Comparison of ENCODE assay signal across 11 cellular contexts in the genomic region with DNA sequence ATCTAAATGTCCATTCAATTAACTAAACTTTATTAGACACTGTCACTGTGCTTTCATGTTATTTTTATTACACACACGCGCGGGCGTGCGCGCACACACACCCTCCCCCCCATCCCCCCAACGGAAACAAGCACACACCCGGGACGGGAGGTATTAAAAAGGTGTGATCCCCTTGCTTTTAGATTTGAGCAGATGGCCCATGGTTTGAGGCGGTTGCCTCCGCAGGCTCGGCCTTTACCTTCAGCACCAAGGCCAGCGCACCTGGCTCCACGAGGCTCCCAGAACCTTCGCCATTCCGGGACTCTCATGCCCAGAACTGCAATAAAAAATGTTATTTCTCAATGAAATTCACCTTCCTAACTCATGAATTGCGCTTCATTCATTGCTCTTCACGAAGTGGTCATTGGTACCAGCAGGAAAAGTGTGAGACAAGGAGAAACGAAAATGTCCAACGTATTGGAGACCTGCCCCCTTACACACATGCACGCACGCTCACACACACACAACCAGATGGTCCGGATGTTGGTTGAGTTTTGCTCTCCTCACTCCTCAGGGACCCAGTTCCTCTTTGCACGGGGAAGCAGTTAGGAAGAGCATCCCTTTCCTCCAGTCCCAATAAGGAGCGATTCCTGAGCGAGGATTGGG. TPM values are rescaled to one million over a fixed set of nuclear protein-coding genes. Genes with fewer than 3 reads are reported as not detected.
DNase-seq lines count a peak whose midpoint lies in the region; ATAC-seq, FAIRE-seq and TF ChIP-seq lines count a peak whose summit lies in the region.
"Had no signal": no experiment of that assay in that cellular context is flagged by ENCODE, and none has a peak within 500 bp of the region (broad histone marks: within the 10 kb centered on the region; RNA-seq: fewer than 3 reads in every experiment).

No MANE protein-coding gene starts in this region.

- H3K9ac ChIP-seq in keratinocyte (ENCODE audit: control insufficient read depth, extremely low read depth, insufficient read depth, low read length) = no peak overlapping the region
- H3K9ac ChIP-seq: BLaER1 treated with 17β-estradiol and CSF1 and Interleukin-3, amounts not matched to agents 10 nM and 100 nM had no signal

- no peaks in the 10 kb centered on the region for H3K9me1 ChIP-seq in keratinocyte (ENCODE audit: control insufficient read depth, extremely low read depth, insufficient read depth, low read length)

- no peaks in the 10 kb centered on the region for H3K9me3 ChIP-seq in body of pancreas
- H3K9me3 ChIP-seq in keratinocyte (ENCODE audit: control insufficient read depth, low read depth, low read length) = no peaks in the 10 kb centered on the region

- DNase-seq in ACHN (peak; percentile 41), HuH-7 (ENCODE audit: low spot score) (peak; percentile 77), body of pancreas (peak; percentile 56 to 74 (median 67)), keratinocyte (ENCODE audit: low read depth, low spot score) (no peak), HCEC 1CT (no peak)
- DNase-seq in stimulated activated naive CD8-positive, alpha-beta T cell treated with anti-CD3 and anti-CD28 coated beads, Interleukin-15, amount 100 ng/mL, for 72 hours = no peak
- DNase-seq: cerebellar nuclear complex, NCI-H2107 had no signal

- no peaks in the 10 kb centered on the region for H3K79me2 ChIP-seq in keratinocyte (ENCODE audit: control insufficient read depth, insufficient read depth, low read length)

- no peak overlapping the region for H3K27ac ChIP-seq in body of pancreas
- no peak overlapping the region for H3K27ac ChIP-seq in keratinocyte (ENCODE audit: control insufficient read depth, insufficient read depth, low read length)
- H3K27ac ChIP-seq: BLaER1 treated with 17β-estradiol and CSF1 and Interleukin-3, amounts not matched to agents 10 nM and 100 nM had no signal

- H3K9me3 Mint-ChIP-seq in activated T-helper 17 cell treated with anti-CD3 and anti-CD28 coated beads, Interleukin-2, amount 50 U/mL, for 72 hours = no peaks in the 10 kb centered on the region
- no peaks in the 10 kb centered on the region for H3K9me3 Mint-ChIP-seq in stimulated activated naive CD8-positive, alpha-beta T cell treated with anti-CD3 and anti-CD28 coated beads, Interleukin-15, amount 100 ng/mL, for 72 hours

- intact Hi-C loops in body of pancreas (cut with DNase I) = no loop called here

- peak; percentile 9 for FAIRE-seq in keratinocyte (lab: Jason Lieb, UNC)

- peaks cover 52% of the 10 kb centered on the region for H3K27me3 Mint-ChIP-seq in activated T-helper 17 cell treated with anti-CD3 and anti-CD28 coated beads, Interleukin-2, amount 50 U/mL, for 72 hours
- H3K27me3 Mint-ChIP-seq in stimulated activated naive CD8-positive, alpha-beta T cell treated with anti-CD3 and anti-CD28 coated beads, Interleukin-15, amount 100 ng/mL, for 72 hours = peaks cover 94% of the 10 kb centered on the region

- ATAC-seq in body of pancreas (no peak), GM21526 (IDR thresholded peaks at IDR 0.05; ENCODE audit: low FRiP score, unreplicated experiment) (no peak)
- no peak for ATAC-seq in activated T-helper 17 cell treated with anti-CD3 and anti-CD28 coated beads, Interleukin-2, amount 50 U/mL, for 72 hours (replicated peaks)
- ATAC-seq in stimulated activated naive CD8-positive, alpha-beta T cell treated with anti-CD3 and anti-CD28 coated beads, Interleukin-15, amount 100 ng/mL, for 72 hours = no peak

- 23 to 25% methylated on average over 25 to 26 of the region's 26 CpGs for WGBS in body of pancreas, 2 donors

- no peaks in the 10 kb centered on the region for H4K20me1 ChIP-seq in keratinocyte (ENCODE audit: control insufficient read depth, extremely low read depth, insufficient read depth, low read length)
- H4K20me1 ChIP-seq: BLaER1 treated with 17β-estradiol and CSF1 and Interleukin-3, amounts not matched to agents 10 nM and 100 nM had no signal

- H3K36me3 Mint-ChIP-seq in activated T-helper 17 cell treated with anti-CD3 and anti-CD28 coated beads, Interleukin-2, amount 50 U/mL, for 72 hours (ENCODE audit: low read depth) = no peaks in the 10 kb centered on the region

- H3K4me1 Mint-ChIP-seq in activated T-helper 17 cell treated with anti-CD3 and anti-CD28 coated beads, Interleukin-2, amount 50 U/mL, for 72 hours = no peaks in the 10 kb centered on the region
- peaks cover 12% of the 10 kb centered on the region for H3K4me1 Mint-ChIP-seq in stimulated activated naive CD8-positive, alpha-beta T cell treated with anti-CD3 and anti-CD28 coated beads, Interleukin-15, amount 100 ng/mL, for 72 hours

- TF ChIP-seq CTCF in body of pancreas (IDR thresholded peaks at IDR 0.05) = no peak
- no peak for TF ChIP-seq CTCF in keratinocyte (optimal IDR thresholded peaks at IDR 0.05 in 1 of 3, IDR thresholded peaks at IDR 0.05 in 1 of 3, conservative IDR thresholded peaks at IDR 0.05 in 1 of 3; ENCODE audit: extremely low read depth in 1 of 3, insufficient read depth in 2 of 3, low read length in 3 of 3)

- no peak overlapping the region for H3K4me2 ChIP-seq in keratinocyte (ENCODE audit: control insufficient read depth, extremely low read depth, insufficient read depth, low read depth, low read length)
- H3K4me2 ChIP-seq: BLaER1 treated with 17β-estradiol and CSF1 and Interleukin-3, amounts not matched to agents 10 nM and 100 nM had no signal

- no peak overlapping the region for H3K4me3 Mint-ChIP-seq in activated T-helper 17 cell treated with anti-CD3 and anti-CD28 coated beads, Interleukin-2, amount 50 U/mL, for 72 hours
- H3K4me3 Mint-ChIP-seq in stimulated activated naive CD8-positive, alpha-beta T cell treated with anti-CD3 and anti-CD28 coated beads, Interleukin-15, amount 100 ng/mL, for 72 hours = no peak overlapping the region

- no peak overlapping the region for H2AFZ ChIP-seq in keratinocyte (ENCODE audit: control insufficient read depth, low read length)

- H3K36me3 ChIP-seq in body of pancreas (replicated peaks in 1 of 2; ENCODE audit: insufficient read depth in 1 of 2, low read depth in 2 of 2) (no peaks in the 10 kb centered on the region), keratinocyte (ENCODE audit: control insufficient read depth in 2 of 2, extremely low read depth in 1 of 2, insufficient read depth in 2 of 2, low read length in 2 of 2) (no peaks in the 10 kb centered on the region)
- H3K36me3 ChIP-seq: BLaER1 treated with 17β-estradiol and CSF1 and Interleukin-3, amounts not matched to agents 10 nM and 100 nM had no signal

- H3K27ac Mint-ChIP-seq in activated T-helper 17 cell treated with anti-CD3 and anti-CD28 coated beads, Interleukin-2, amount 50 U/mL, for 72 hours = no peak overlapping the region
- H3K27ac Mint-ChIP-seq in stimulated activated naive CD8-positive, alpha-beta T cell treated with anti-CD3 and anti-CD28 coated beads, Interleukin-15, amount 100 ng/mL, for 72 hours = no peak overlapping the region

- H3K27me3 ChIP-seq in body of pancreas (no peaks in the 10 kb centered on the region), keratinocyte (ENCODE audit: control insufficient read depth, extremely low read depth, insufficient read depth, low read length) (peaks cover 55% of the 10 kb centered on the region)
- H3K27me3 ChIP-seq: BLaER1 treated with 17β-estradiol and CSF1 and Interleukin-3, amounts not matched to agents 10 nM and 100 nM had no signal

- H3K4me3 ChIP-seq in body of pancreas (no peak overlapping the region), keratinocyte (ENCODE audit: control insufficient read depth in 2 of 3, extremely low read depth in 1 of 3, insufficient read depth in 2 of 3, low read depth in 1 of 3, low read length in 3 of 3) (no peak overlapping the region)
- H3K4me3 ChIP-seq: BLaER1 treated with 17β-estradiol and CSF1 and Interleukin-3, amounts not matched to agents 10 nM and 100 nM had no signal

- TF ChIP-seq POLR2A in body of pancreas (IDR thresholded peaks at IDR 0.05) = no peak

- dilution Hi-C loops in keratinocyte (cut with MboI; ENCODE audit: extremely low pct_ligation_motif_present, low sequenced_read_pairs) = no loop called here

- H3K4me1 ChIP-seq in body of pancreas (peaks cover 27% of the 10 kb centered on the region), keratinocyte (ENCODE audit: control insufficient read depth, extremely low read depth, insufficient read depth, low read length) (no peaks in the 10 kb centered on the region)
- H3K4me1 ChIP-seq: BLaER1 treated with 17β-estradiol and CSF1 and Interleukin-3, amounts not matched to agents 10 nM and 100 nM had no signal

- in situ Hi-C loops in ACHN (cut with HindIII; ENCODE audit: low pct_ligation_motif_present, low pct_unique_long_range_greater_than_20kb, low sequenced_read_pairs) = no loop called here

RNA-seq across cellular contexts. Expression of a gene that starts 20.8 kb away (rescaled TPM):
- total RNA-seq in body of pancreas = 100 to 1,000 TPM in 1 of 2 donors, 10 to 100 TPM in 1; 48.3 to 138 TPM
- polyA plus RNA-seq in keratinocyte = not detected in 3 replicates
- not detected for polyA plus RNA-seq in keratinocyte (2011; ENCODE audit: low read depth)
- polyA plus RNA-seq in keratinocyte (2011; cell fraction: cytosol; rRNA removed) = not detected in 2 replicates
- not detected in 2 replicates for polyA plus RNA-seq in keratinocyte (2011; cell fraction: nucleus; rRNA removed)
- not detected in 2 replicates for polyA plus RNA-seq in keratinocyte (2012; ENCODE audit: low replicate concordance)
- polyA minus RNA-seq in keratinocyte = not detected in 3 replicates
- not detected for polyA minus RNA-seq in keratinocyte (2011; cell fraction: cytosol; rRNA and poly(A)+ RNA removed)
- not detected in 2 replicates for polyA minus RNA-seq in keratinocyte (2011; cell fraction: nucleus; rRNA and poly(A)+ RNA removed)
- not detected for total RNA-seq in activated T-helper 17 cell treated with anti-CD3 and anti-CD28 coated beads, Interleukin-2, amount 50 U/mL, for 72 hours

Comparison
In these comparisons a context has a peak if more than half of its experiments do, and no peak if none do; other contexts are left out.
1. DNase-seq: peak in ACHN (single experiment), HuH-7 (single experiment) and body of pancreas (4 of 4); none in keratinocyte (single experiment), HCEC 1CT (single experiment) and stimulated activated naive CD8-positive, alpha-beta T cell treated with anti-CD3 and anti-CD28 coated beads, Interleukin-15, amount 100 ng/mL, for 72 hours (0 of 2).
2. RNA of a gene that starts 20.8 kb away (total RNA-seq): 48.3 to 138 TPM in body of pancreas; not detected in activated T-helper 17 cell treated with anti-CD3 and anti-CD28 coated beads, Interleukin-2, amount 50 U/mL, for 72 hours; every median in the first group is over 10 times any median in the second.